ENCODE assay signal across 21 cellular contexts in genomic region chr10:1213707-1214675, GRCh38.
"Had no signal": no experiment of that assay in that cellular context is flagged by ENCODE, and none has a peak within 500 bp of the region (broad histone marks: within the 10 kb centered on the region; RNA-seq: fewer than 3 reads in every experiment).

No MANE protein-coding gene starts in this region.

- H3K4me1 Mint-ChIP-seq: stimulated activated memory B cell treated with anti-CD40 and anti-IgM and Interleukin-4, amounts not matched to agents 10 μg/mL and 1 μg/mL and 100 μg/mL, for 72 hours; stimulated activated naive CD8-positive, alpha-beta T cell treated with anti-CD3 and anti-CD28 coated beads, Interleukin-15, amount 100 ng/mL, for 72 hours had no signal

- H3K4me3 ChIP-seq: esophagus muscularis mucosa, gastroesophageal sphincter, mucosa of descending colon, ovary, prostate gland, right lobe of liver, testis, tibial nerve had no signal

- H3K27me3 ChIP-seq: ovary, right lobe of liver, testis, tibial nerve had no signal

- H3K36me3 ChIP-seq: esophagus muscularis mucosa, gastroesophageal sphincter, ovary, prostate gland, right lobe of liver, tibial nerve had no signal

- H3K9me3 ChIP-seq: esophagus muscularis mucosa, gastroesophageal sphincter, mucosa of descending colon, ovary, prostate gland, right lobe of liver, testis, tibial nerve had no signal

- H3K36me3 Mint-ChIP-seq: naive thymus-derived CD8-positive, alpha-beta T cell; stimulated activated memory B cell treated with anti-CD40 and anti-IgM and Interleukin-4, amounts not matched to agents 10 μg/mL and 1 μg/mL and 100 μg/mL, for 72 hours had no signal

- H3K27me3 Mint-ChIP-seq: stimulated activated naive CD8-positive, alpha-beta T cell treated with anti-CD3 and anti-CD28 coated beads, Interleukin-15, amount 100 ng/mL, for 72 hours had no signal

- H3K4me1 ChIP-seq: esophagus muscularis mucosa, gastroesophageal sphincter, prostate gland, right lobe of liver, testis, tibial nerve had no signal

- DNase-seq: effector memory CD4-positive, alpha-beta T cell; glutamatergic neuron; immature natural killer cell; kidney; left cardiac atrium; mammary epithelial cell; mucosa of descending colon; ovary; right lobe of liver; stimulated activated CD4-positive, alpha-beta T cell treated with anti-CD3 and anti-CD28 coated beads, Interleukin-15, amount 100 ng/mL, for 24 hours; stimulated activated CD4-positive, alpha-beta T cell treated with anti-CD3 and anti-CD28 coated beads, Interleukin-1b, Interleukin-23, amount 100 ng/mL, for 48 hours; stimulated activated CD4-positive, alpha-beta T cell treated with anti-CD3 and anti-CD28 coated beads, Interleukin-4, amount 100 ng/mL, for 24 hours; stimulated activated naive CD8-positive, alpha-beta T cell treated with anti-CD3 and anti-CD28 coated beads, Interleukin-15, amount 100 ng/mL, for 72 hours; testis had no signal

- H3K27ac Mint-ChIP-seq: immature natural killer cell; naive thymus-derived CD8-positive, alpha-beta T cell; stimulated activated memory B cell treated with anti-CD40 and anti-IgM and Interleukin-4, amounts not matched to agents 10 μg/mL and 1 μg/mL and 100 μg/mL, for 72 hours; stimulated activated naive CD8-positive, alpha-beta T cell treated with anti-CD3 and anti-CD28 coated beads, Interleukin-15, amount 100 ng/mL, for 72 hours had no signal

- H3K9me3 Mint-ChIP-seq: stimulated activated naive CD8-positive, alpha-beta T cell treated with anti-CD3 and anti-CD28 coated beads, Interleukin-15, amount 100 ng/mL, for 72 hours had no signal

- H3K4me3 Mint-ChIP-seq: immature natural killer cell; naive thymus-derived CD8-positive, alpha-beta T cell; stimulated activated memory B cell treated with anti-CD40 and anti-IgM and Interleukin-4, amounts not matched to agents 10 μg/mL and 1 μg/mL and 100 μg/mL, for 72 hours; stimulated activated naive CD8-positive, alpha-beta T cell treated with anti-CD3 and anti-CD28 coated beads, Interleukin-15, amount 100 ng/mL, for 72 hours had no signal

- H3K27ac ChIP-seq: epithelial cell of prostate, esophagus muscularis mucosa, gastroesophageal sphincter, ovary, prostate gland, right lobe of liver, testis, tibial nerve had no signal
